Comparison of ENCODE assay signal across 1 cellular context in genomic region chr16:56930516-56931252, GRCh38.
TF ChIP-seq lines count a peak whose summit lies in the region.

No MANE protein-coding gene starts in this region.

TF ChIP-seq in SK-N-SH, 30 proteins besides CTCF, POLR2A, EP300 and RAD21 (continued from another document):
- TF ChIP-seq ZBTB33 (IDR thresholded peaks at IDR 0.05; ENCODE audit: borderline replicate concordance, low read depth): no peak
- no peak for TF ChIP-seq EZH2phosphoT487 (IDR thresholded peaks at IDR 0.05; ENCODE audit: borderline replicate concordance, low read depth)
- TF ChIP-seq RCOR1 (IDR thresholded peaks at IDR 0.05; ENCODE audit: low read length): no peak
